8 cellular contexts compared by ENCODE assay signal in the genomic region with DNA sequence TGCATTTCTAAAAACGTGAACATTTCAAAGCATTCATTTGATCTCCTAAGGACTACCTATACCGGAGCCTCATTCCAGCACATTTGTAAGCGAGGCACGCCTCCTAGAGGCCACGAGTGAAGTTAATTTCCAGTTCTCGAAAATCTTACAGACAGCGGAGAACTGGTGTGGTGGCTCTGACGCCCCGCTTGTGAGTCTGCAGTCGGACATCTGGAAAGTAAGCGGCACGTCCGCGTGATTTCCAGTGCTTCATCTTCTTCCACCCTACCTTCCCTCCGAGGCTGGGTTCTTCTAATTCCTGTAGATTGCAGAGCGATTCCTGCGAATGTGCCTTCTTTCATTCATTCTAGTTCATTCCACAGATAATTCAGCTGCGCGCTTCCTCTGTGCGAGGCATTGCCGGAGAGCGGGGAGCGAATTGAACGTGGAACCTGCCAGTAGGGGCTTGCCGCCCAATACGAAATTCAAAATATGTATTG. TPM values are rescaled to one million over a fixed set of nuclear protein-coding genes. Genes with fewer than 3 reads are reported as not detected.
A peak's percentile ranks its signal among the peaks of the same experiment; 100 is the strongest.
DNase-seq lines count a peak whose midpoint lies in the region; ATAC-seq, FAIRE-seq and TF ChIP-seq lines count a peak whose summit lies in the region.

No MANE protein-coding gene starts in this region.

- H4K20me1 ChIP-seq in endothelial cell of umbilical vein (replicated peaks; ENCODE audit: control insufficient read depth, extremely low read depth, insufficient read depth, low read length), result no peaks in the 10 kb centered on the region

- peak; percentile 89 for ATAC-seq in GM19463 (IDR thresholded peaks at IDR 0.05; ENCODE audit: unreplicated experiment)
- ATAC-seq in activated CD8-positive, alpha-beta memory T cell treated with anti-CD3 and anti-CD28 coated beads, Interleukin-2, amount 10 ng/mL, durations not matched to agents 7 days and 5 days, result peak; percentile 85

- H3K27ac ChIP-seq in endothelial cell of umbilical vein (ENCODE audit: insufficient read depth, low read depth, low read length), result peak overlapping the region; percentile 44

- intact Hi-C loops in endothelial cell of umbilical vein (cut with micrococcal nuclease), result loop anchor here (1.0 to 10.0 kb wide), 11 partner anchors 48 to 672 kb away; a partner anchor contains a TSS

- H2AFZ ChIP-seq in endothelial cell of umbilical vein (ENCODE audit: low read depth, low read length), result peak overlapping the region; percentile 99

- H3K79me2 ChIP-seq in endothelial cell of umbilical vein (ENCODE audit: control insufficient read depth, insufficient read depth, low read length), result peaks cover 18% of the 10 kb centered on the region

- CTCF ChIA-PET in activated CD8-positive, alpha-beta memory T cell treated with anti-CD3 and anti-CD28 coated beads, Interleukin-2, amount 10 ng/mL, durations not matched to agents 7 days and 5 days (lab: Charles Lee), result interaction anchor here (0.6 to 4.8 kb wide), 31 partner anchors 9 to 681 kb away, joined by 3 to 93 read pairs (median 4); a partner anchor contains a TSS
- CTCF ChIA-PET in endothelial cell of umbilical vein (lab: Charles Lee), result interaction anchor here (0.6 to 4.8 kb wide), 28 partner anchors 11 to 679 kb away, joined by 3 to 170 read pairs (median 4); a partner anchor contains a TSS

- H3K9me3 ChIP-seq in endothelial cell of umbilical vein (replicated peaks; ENCODE audit: control insufficient read depth, insufficient read depth, low read length), result no peaks in the 10 kb centered on the region

- peak overlapping the region; percentile 94 for H3K4me2 ChIP-seq in endothelial cell of umbilical vein (ENCODE audit: insufficient read depth, low read length)

- peaks cover 0 to 14% of the 10 kb centered on the region in 2 experiments for H3K36me3 ChIP-seq in endothelial cell of umbilical vein (ENCODE audit: control insufficient read depth in 2 of 2, extremely low read depth in 1 of 2, insufficient read depth in 2 of 2, low read length in 2 of 2)

- no peak for TF ChIP-seq POLR2A in endothelial cell of umbilical vein (IDR thresholded peaks at IDR 0.05; ENCODE audit: low read depth, low read length)

- POLR2A ChIA-PET in endothelial cell of umbilical vein (lab: Charles Lee), result interaction anchor here (0.7 kb wide), 1 partner anchor 9 kb away, joined by 3 read pairs; no protein-coding TSS in a partner anchor

- H3K27ac Mint-ChIP-seq in activated CD8-positive, alpha-beta memory T cell treated with anti-CD3 and anti-CD28 coated beads, Interleukin-2, amount 10 ng/mL, durations not matched to agents 7 days and 5 days, result peak overlapping the region; percentile 96

- DNase-seq in COLO829 (ENCODE audit: low spot score) (peak; percentile 82), HPDE6-E6E7 (ENCODE audit: extremely low spot score) (peak; percentile 78), NOMO-1 (lab: John Stamatoyannopoulos, UW; ENCODE audit: unreplicated experiment in 2 of 2) (peak; percentile 76 to 88), endothelial cell of umbilical vein (ENCODE audit: low read depth, low spot score) (peak; percentile 94), middle frontal gyrus (ENCODE audit: extremely low spot score, low spot score) (peak; percentile 87)
- peak; percentile 90 for DNase-seq in activated CD8-positive, alpha-beta memory T cell treated with anti-CD3 and anti-CD28 coated beads, Interleukin-2, amount 10 ng/mL, durations not matched to agents 7 days and 5 days
- DNase-seq in stimulated activated CD8-positive, alpha-beta memory T cell treated with anti-CD3 and anti-CD28 coated beads, Interleukin-2, amount 100 ng/mL, for 48 hours (ENCODE audit: low read depth in 2 of 2), result peak; percentile 54 to 65

- peaks cover 38% of the 10 kb centered on the region for H3K4me1 Mint-ChIP-seq in activated CD8-positive, alpha-beta memory T cell treated with anti-CD3 and anti-CD28 coated beads, Interleukin-2, amount 10 ng/mL, durations not matched to agents 7 days and 5 days

- peak overlapping the region; percentile 51 for H3K9ac ChIP-seq in endothelial cell of umbilical vein (replicated peaks; ENCODE audit: extremely low read depth, insufficient read depth, low read length)

- H3K36me3 Mint-ChIP-seq in activated CD8-positive, alpha-beta memory T cell treated with anti-CD3 and anti-CD28 coated beads, Interleukin-2, amount 10 ng/mL, durations not matched to agents 7 days and 5 days, result peaks cover 35% of the 10 kb centered on the region

- peak; percentile 89 for FAIRE-seq in endothelial cell of umbilical vein (lab: Jason Lieb, UNC)

- no TSS peak for BruUV-seq in endothelial cell of umbilical vein (replicated peaks; lab: Mats Ljungman, UMichigan)

- H3K9me3 Mint-ChIP-seq in activated CD8-positive, alpha-beta memory T cell treated with anti-CD3 and anti-CD28 coated beads, Interleukin-2, amount 10 ng/mL, durations not matched to agents 7 days and 5 days (ENCODE audit: low read depth), result no peaks in the 10 kb centered on the region

- no peaks in the 10 kb centered on the region for H3K9me1 ChIP-seq in endothelial cell of umbilical vein (replicated peaks; ENCODE audit: control insufficient read depth, extremely low read depth, insufficient read depth, low read length)

- dilution Hi-C loops in endothelial cell of umbilical vein (cut with MboI; ENCODE audit: extremely low pct_ligation_motif_present, low sequenced_read_pairs), result loop anchor here (25.0 kb wide), 1 partner anchor 704 kb away; no protein-coding TSS in a partner anchor

- no peaks in the 10 kb centered on the region for H3K27me3 ChIP-seq in endothelial cell of umbilical vein (ENCODE audit: control insufficient read depth in 2 of 2, insufficient read depth in 2 of 2, low read length in 2 of 2)

- peak; percentile 64 to 79 for TF ChIP-seq CTCF in endothelial cell of umbilical vein (IDR thresholded peaks at IDR 0.05; ENCODE audit: extremely low read depth in 1 of 2, insufficient read depth in 1 of 2, low read depth in 1 of 2, low read length in 2 of 2)

- H3K4me3 Mint-ChIP-seq in activated CD8-positive, alpha-beta memory T cell treated with anti-CD3 and anti-CD28 coated beads, Interleukin-2, amount 10 ng/mL, durations not matched to agents 7 days and 5 days, result peak overlapping the region; percentile 96

- peak overlapping the region; percentile 25 to 92 (median 53) for H3K4me3 ChIP-seq in endothelial cell of umbilical vein (replicated peaks in 1 of 3; ENCODE audit: insufficient read depth in 1 of 3, low read depth in 1 of 3, low read length in 3 of 3)

- peaks cover 15% of the 10 kb centered on the region for H3K27me3 Mint-ChIP-seq in activated CD8-positive, alpha-beta memory T cell treated with anti-CD3 and anti-CD28 coated beads, Interleukin-2, amount 10 ng/mL, durations not matched to agents 7 days and 5 days

- peaks cover 34% of the 10 kb centered on the region for H3K4me1 ChIP-seq in endothelial cell of umbilical vein (ENCODE audit: control insufficient read depth, extremely low read depth, insufficient read depth, low read length)

TF ChIP-seq in endothelial cell of umbilical vein, 7 proteins besides CTCF, POLR2A, EP300 and RAD21:
- TF ChIP-seq FOS (IDR thresholded peaks at IDR 0.05; ENCODE audit: borderline replicate concordance, insufficient read depth, low read length) (no peak), EZH2 (IDR thresholded peaks at IDR 0.05; ENCODE audit: borderline replicate concordance, low read depth, low read length, severe bottlenecking) (no peak), JUN (IDR thresholded peaks at IDR 0.05; ENCODE audit: borderline replicate concordance, insufficient read depth, insufficient read length, low read depth) (no peak), GATA2 (IDR thresholded peaks at IDR 0.05; ENCODE audit: insufficient read depth, insufficient read length, low read depth, low read length) (no peak), MYC (IDR thresholded peaks at IDR 0.05; ENCODE audit: low read depth, low read length) (no peak), POLR2AphosphoS5 (IDR thresholded peaks at IDR 0.05; ENCODE audit: insufficient read depth, low read depth, low read length) (no peak)
- TF ChIP-seq, protein P1, sequence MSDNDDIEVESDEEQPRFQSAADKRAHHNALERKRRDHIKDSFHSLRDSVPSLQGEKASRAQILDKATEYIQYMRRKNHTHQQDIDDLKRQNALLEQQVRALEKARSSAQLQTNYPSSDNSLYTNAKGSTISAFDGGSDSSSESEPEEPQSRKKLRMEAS (IDR thresholded peaks at IDR 0.05; ENCODE audit: insufficient read depth, insufficient read length), result no peak

RNA-seq across cellular contexts. Expression of a gene that starts 0.8 kb away (rescaled TPM):
- total RNA-seq in activated CD8-positive, alpha-beta memory T cell treated with anti-CD3 and anti-CD28 coated beads, Interleukin-2, amount 10 ng/mL, durations not matched to agents 7 days and 5 days, result 10 to 100 TPM; 36.2 to 42.8 TPM
- 21.0 and 22.5 TPM in 2 replicates for total RNA-seq in endothelial cell of umbilical vein
- polyA plus RNA-seq in endothelial cell of umbilical vein, result 4.4 and 5.3 TPM in 2 replicates
- polyA plus RNA-seq in endothelial cell of umbilical vein (2011; cell fraction: cytosol; rRNA removed), result 9.2 and 9.4 TPM in 2 replicates
- 9.4 and 11.0 TPM in 2 replicates for polyA plus RNA-seq in endothelial cell of umbilical vein (2011; cell fraction: nucleus; rRNA removed)
- polyA plus RNA-seq in endothelial cell of umbilical vein (2012), result 8.0 and 15.0 TPM in 2 replicates
- 13.9 and 14.5 TPM in 2 replicates for polyA minus RNA-seq in endothelial cell of umbilical vein
- polyA minus RNA-seq in endothelial cell of umbilical vein (2011; cell fraction: cytosol; rRNA and poly(A)+ RNA removed), result 20.0 TPM
- polyA minus RNA-seq in endothelial cell of umbilical vein (2011; cell fraction: nucleus; rRNA and poly(A)+ RNA removed), result 35.0 and 56.5 TPM in 2 replicates

Comparison
In these comparisons a context has a peak if more than half of its experiments do, and no peak if none do; other contexts are left out.
1. Peak in every context shown above with its lines: DNase-seq, ATAC-seq, H3K4me3 ChIP-seq and H3K27ac ChIP-seq.